18 cellular contexts compared by ENCODE assay signal in the genomic region with DNA sequence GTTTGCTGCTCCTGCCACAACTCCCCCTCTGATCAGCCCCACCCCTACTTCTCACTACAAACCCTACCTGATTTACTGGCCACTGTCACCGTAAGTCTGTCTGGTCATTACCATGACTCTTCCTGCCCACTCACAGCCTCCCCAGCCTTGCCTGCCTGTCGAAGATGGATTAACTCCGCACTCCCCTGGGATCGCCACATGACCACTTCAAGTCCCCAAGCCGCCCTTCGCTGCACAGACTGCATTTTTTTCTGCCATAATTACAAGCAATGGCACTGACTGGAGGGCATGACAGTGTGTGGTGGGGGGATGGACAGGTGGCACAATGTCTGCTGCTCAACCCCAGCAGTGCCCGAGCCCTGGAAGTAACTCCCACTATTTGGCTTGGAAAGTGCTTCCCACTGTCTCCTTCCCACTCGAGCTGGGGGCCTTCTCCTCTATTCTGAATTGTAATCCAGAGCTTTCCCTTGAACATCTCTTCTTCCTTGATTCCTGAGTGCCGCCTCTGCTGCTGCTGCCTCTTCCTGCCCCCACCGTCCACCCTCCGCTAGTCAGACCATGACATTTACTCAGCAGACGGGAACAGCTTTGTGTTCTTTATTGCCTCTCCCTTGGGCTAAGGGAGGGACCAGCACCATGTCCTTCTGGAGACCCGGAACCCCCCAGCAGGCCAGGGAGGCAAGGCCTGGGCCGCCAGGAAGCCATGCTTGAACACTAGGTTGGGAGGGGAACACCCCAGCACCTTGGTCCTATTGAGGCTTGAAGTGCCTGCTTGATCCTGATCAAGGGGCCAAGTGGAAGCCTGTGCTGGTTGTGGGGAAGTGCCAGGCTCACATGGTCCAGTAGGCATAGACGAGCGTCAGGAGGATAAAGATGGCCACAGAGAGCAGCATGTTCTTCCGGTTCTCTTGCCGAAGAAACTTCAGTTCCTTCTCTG. TPM values are rescaled to one million over a fixed set of nuclear protein-coding genes. Genes with fewer than 3 reads are reported as not detected.
DNase-seq lines count a peak whose midpoint lies in the region; ATAC-seq and TF ChIP-seq lines count a peak whose summit lies in the region.
"Had no signal": no experiment of that assay in that cellular context is flagged by ENCODE, and none has a peak within 500 bp of the region (broad histone marks: within the 10 kb centered on the region; RNA-seq: fewer than 3 reads in every experiment).

No MANE protein-coding gene starts in this region.

- H3K4me1 Mint-ChIP-seq in CD4-positive, alpha-beta memory T cell: peaks cover 3 to 18% (median 9%) of the 10 kb centered on the region in 4 donors

- H3K4me3 ChIP-seq in BE2C (ENCODE audit: low read depth, low read length): no peak overlapping the region
- H3K4me3 ChIP-seq in CD4-positive, alpha-beta memory T cell (ENCODE audit: low read length in 2 of 2): no peak overlapping the region
- H3K4me3 ChIP-seq: gastrocnemius medialis, lower lobe of right lung had no signal

- intact Hi-C loops in CD4-positive, alpha-beta memory T cell (cut with micrococcal nuclease): loop anchor here (5.0 kb wide), 1 partner anchor 1010 kb away; no protein-coding TSS in a partner anchor

- no peak overlapping the region for H3K27ac ChIP-seq in CD4-positive, alpha-beta memory T cell (ENCODE audit: low read depth, low read length)
- H3K27ac ChIP-seq: gastrocnemius medialis, lower lobe of right lung had no signal

- H3K36me3 ChIP-seq in BE2C: peaks cover 27% of the 10 kb centered on the region
- peaks cover 56% of the 10 kb centered on the region for H3K36me3 ChIP-seq in CD4-positive, alpha-beta memory T cell (ENCODE audit: insufficient read depth, low read length)

- peaks cover 12 to 62% of the 10 kb centered on the region in 2 donors for H3K36me3 Mint-ChIP-seq in CD4-positive, alpha-beta memory T cell

- peak; percentile 69 for DNase-seq in BE2C
- no peak for DNase-seq in CD4-positive, alpha-beta memory T cell
- peak; percentile 74 for DNase-seq in NCI-H69 (lab: John Stamatoyannopoulos, UW)
- DNase-seq in left kidney (ENCODE audit: low read depth, low spot score): peak; percentile 88
- no peak for DNase-seq in UCSD-AML1 (lab: John Stamatoyannopoulos, UW; ENCODE audit: unreplicated experiment)
- DNase-seq in KBM-7: no peak
- DNase-seq in COR-L47 (lab: John Stamatoyannopoulos, UW): no peak
- DNase-seq: activated T-cell treated with anti-CD3 and anti-CD28 coated beads, Interleukin-2, amount 50 U/mL, for 4 hours; gastrocnemius medialis; lower lobe of right lung; MV-4-11; NCI-H446; occipital lobe; stimulated activated CD4-positive, alpha-beta T cell treated with anti-CD3 and anti-CD28 coated beads, Interleukin-4, amount 100 ng/mL, for 4 hours; T-cell had no signal

- peaks cover 23% of the 10 kb centered on the region for H3K4me1 ChIP-seq in BE2C
- peaks cover 20% of the 10 kb centered on the region for H3K4me1 ChIP-seq in CD4-positive, alpha-beta memory T cell (ENCODE audit: insufficient read depth, low read length)
- H3K4me1 ChIP-seq: gastrocnemius medialis, lower lobe of right lung had no signal

- no peak for ATAC-seq in GM21619 (IDR thresholded peaks at IDR 0.05; ENCODE audit: unreplicated experiment)
- ATAC-seq: activated T-cell treated with anti-CD3 and anti-CD28 coated beads, Interleukin-2, amount 50 U/mL, for 4 hours; gastrocnemius medialis; HCT116; lower lobe of right lung had no signal

- H3K27ac Mint-ChIP-seq in CD4-positive, alpha-beta memory T cell: peak overlapping the region in 4 of 7 donors; percentile 29 to 60 (median 54)
- H3K27ac Mint-ChIP-seq: B cell had no signal

- POLR2A ChIA-PET in CD4-positive, alpha-beta memory T cell (lab: Charles Lee; ENCODE audit: partially characterized antibody): interaction anchor here (1.0 to 1.4 kb wide), 2 partner anchors 9 to 84 kb away, joined by 3 to 4 read pairs; no protein-coding TSS in a partner anchor

- CTCF ChIA-PET in CD4-positive, alpha-beta memory T cell (lab: Charles Lee; ENCODE audit: partially characterized antibody): interaction anchor here (0.6 to 7.3 kb wide), 9 partner anchors 9 to 477 kb away, joined by 3 to 131 read pairs (median 4); a partner anchor contains a TSS

- no peak for TF ChIP-seq CTCF in BE2C (IDR thresholded peaks at IDR 0.05; ENCODE audit: low read depth, low read length)

- no peak overlapping the region for H3K4me3 Mint-ChIP-seq in CD4-positive, alpha-beta memory T cell
- H3K4me3 Mint-ChIP-seq: activated T-cell treated with anti-CD3 and anti-CD28 coated beads, Interleukin-2, amount 50 U/mL, for 4 hours; B cell; T-cell had no signal

- no peaks in the 10 kb centered on the region for H3K9me3 ChIP-seq in BE2C
- no peaks in the 10 kb centered on the region for H3K9me3 ChIP-seq in CD4-positive, alpha-beta memory T cell (ENCODE audit: control insufficient read depth in 1 of 2, low read length in 2 of 2)
- H3K9me3 ChIP-seq: gastrocnemius medialis, lower lobe of right lung had no signal

- H3K27me3 Mint-ChIP-seq in CD4-positive, alpha-beta memory T cell: no peaks in the 10 kb centered on the region
- H3K27me3 Mint-ChIP-seq: B cell, T-cell had no signal

- no peaks in the 10 kb centered on the region for H3K27me3 ChIP-seq in BE2C
- H3K27me3 ChIP-seq in CD4-positive, alpha-beta memory T cell (ENCODE audit: insufficient read depth, low read length): no peaks in the 10 kb centered on the region
- H3K27me3 ChIP-seq: gastrocnemius medialis had no signal

- in situ Hi-C loops in KBM-7 (cut with MboI; ENCODE audit: low pct_unique_long_range_greater_than_20kb, low sequenced_read_pairs): no loop called here

- no peaks in the 10 kb centered on the region for H3K9me3 Mint-ChIP-seq in CD4-positive, alpha-beta memory T cell
- H3K9me3 Mint-ChIP-seq: activated T-cell treated with anti-CD3 and anti-CD28 coated beads, Interleukin-2, amount 50 U/mL, for 4 hours; T-cell had no signal

RNA-seq across cellular contexts. Expression of a gene that starts 17.1 kb away (rescaled TPM):
- 60.2 TPM for polyA plus RNA-seq in BE2C (2012; ENCODE audit: insufficient read depth, insufficient read length, low read depth)
- total RNA-seq in CD4-positive, alpha-beta memory T cell: 10 to 100 TPM; 25.1 to 27.8 TPM
- 100 to 1,000 TPM; 151 to 226 TPM for polyA plus RNA-seq in CD4-positive, alpha-beta memory T cell

RNA-seq across cellular contexts. Expression of a gene that starts 49.6 kb away (rescaled TPM):
- polyA plus RNA-seq in BE2C (2012; ENCODE audit: insufficient read depth, insufficient read length, low read depth): 39.5 TPM
- total RNA-seq in CD4-positive, alpha-beta memory T cell: 10 to 100 TPM; 75.0 to 79.1 TPM
- 10 to 100 TPM; 28.4 to 32.6 TPM for polyA plus RNA-seq in CD4-positive, alpha-beta memory T cell

Comparison
In these comparisons a context has a peak if more than half of its experiments do, and no peak if none do; other contexts are left out.
1. DNase-seq: peak in BE2C (single experiment), NCI-H69 (single experiment) and left kidney (single experiment); none in CD4-positive, alpha-beta memory T cell (0 of 5), UCSD-AML1 (single experiment), KBM-7 (single experiment) and COR-L47 (single experiment).